In genomic region chr15:63047792-63048114, GRCh38 we compare ENCODE assay signal across 8 cellular contexts. TPM values are rescaled to one million over a fixed set of nuclear protein-coding genes. Genes with fewer than 3 reads are reported as not detected.
DNase-seq lines count a peak whose midpoint lies in the region; ATAC-seq and TF ChIP-seq lines count a peak whose summit lies in the region.

No MANE protein-coding gene starts in this region.

- H3K9me3 Mint-ChIP-seq in naive thymus-derived CD8-positive, alpha-beta T cell, result no peaks in the 10 kb centered on the region

- peak overlapping the region; percentile 77 for H3K27ac ChIP-seq in cingulate gyrus (ENCODE audit: low read depth, low read length)

- peaks cover 19 to 49% (median 34%) of the 10 kb centered on the region in 5 donors for H3K27me3 Mint-ChIP-seq in naive thymus-derived CD8-positive, alpha-beta T cell

- peak overlapping the region; percentile 30 for H3K4me3 ChIP-seq in AG09309 (ENCODE audit: control insufficient read depth, low read depth, low read length)
- H3K4me3 ChIP-seq in Jurkat, Clone E6-1 (ENCODE audit: low read length), result peak overlapping the region; percentile 83

- peaks cover 14 to 41% (median 29%) of the 10 kb centered on the region in 4 donors for H3K4me1 Mint-ChIP-seq in naive thymus-derived CD8-positive, alpha-beta T cell

- ATAC-seq in naive thymus-derived CD8-positive, alpha-beta T cell, result no peak
- ATAC-seq in HG02938 (IDR thresholded peaks at IDR 0.05; ENCODE audit: unreplicated experiment) (no peak), HG03354 (IDR thresholded peaks at IDR 0.05; ENCODE audit: poor library complexity, severe bottlenecking, unreplicated experiment) (no peak)

- no peaks in the 10 kb centered on the region for H3K36me3 Mint-ChIP-seq in naive thymus-derived CD8-positive, alpha-beta T cell

- DNase-seq in AG09309 (ENCODE audit: low read depth) (no peak), epidermal melanocyte (ENCODE audit: insufficient read length, low spot score) (no peak), MV-4-11 (lab: John Stamatoyannopoulos, UW) (no peak)
- DNase-seq in Jurkat, Clone E6-1 (ENCODE audit: low read depth, low spot score), result no peak
- DNase-seq in naive thymus-derived CD8-positive, alpha-beta T cell, result no peak

- POLR2A ChIA-PET in naive thymus-derived CD8-positive, alpha-beta T cell (lab: Charles Lee), result interaction anchor here (0.7 to 3.5 kb wide), 4 partner anchors 9 to 109 kb away, joined by 3 to 10 read pairs (median 4); partner anchors contain the start of gene RPS27L

- H3K27ac Mint-ChIP-seq in naive thymus-derived CD8-positive, alpha-beta T cell, result peak overlapping the region in 9 of 10 donors; percentile 48 to 86 (median 80)

- TF ChIP-seq CTCF in AG09309 (IDR thresholded peaks at IDR 0.05; ENCODE audit: control insufficient read depth, insufficient read depth, low read depth, low read length, missing control alignments), result no peak

- H3K4me3 Mint-ChIP-seq in naive thymus-derived CD8-positive, alpha-beta T cell, result peak overlapping the region; percentile 77 to 93 (median 89)

RNA-seq across cellular contexts. Expression of gene TPM1, which starts 5.2 kb away (rescaled TPM):
- polyA plus RNA-seq in Jurkat, Clone E6-1 (2012; ENCODE audit: insufficient read depth, insufficient read length), result 37.7 TPM
- 10 to 100 TPM; 20.6 to 21.2 TPM for total RNA-seq in naive thymus-derived CD8-positive, alpha-beta T cell
- polyA plus RNA-seq in naive thymus-derived CD8-positive, alpha-beta T cell, result 1 to 10 TPM; 5.1 to 6.0 (median 5.4) TPM
